ENCODE assay signal across 1 cellular context in the genomic region with DNA sequence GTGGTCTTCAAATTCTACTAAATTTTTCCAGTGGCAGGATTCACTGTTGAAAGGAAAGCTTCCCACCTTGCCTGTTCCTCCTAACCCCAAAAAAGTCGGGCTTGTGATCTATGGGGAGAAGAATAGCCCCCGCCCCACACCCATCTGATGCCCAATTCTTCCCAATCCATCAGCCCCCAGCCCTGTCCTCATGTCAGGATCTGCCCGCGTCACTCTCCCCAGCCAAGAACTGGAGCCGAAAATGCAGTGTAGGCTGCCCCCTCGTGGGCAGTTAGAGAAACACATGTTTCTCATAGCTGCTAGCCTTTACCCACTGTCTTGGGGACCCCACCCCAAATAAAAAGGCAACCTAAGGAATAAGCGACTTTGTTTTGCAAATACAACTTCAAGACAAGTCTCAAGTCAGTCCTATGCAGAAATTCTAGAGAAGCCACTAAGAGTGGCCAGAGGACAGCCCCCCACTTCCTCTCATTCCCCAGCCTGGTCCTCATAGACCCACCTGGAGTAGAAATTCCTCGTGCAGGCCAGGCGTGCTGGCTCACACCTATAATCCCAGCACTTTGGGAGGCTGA.
TF ChIP-seq lines count a peak whose summit lies in the region.

No MANE protein-coding gene starts in this region.

TF ChIP-seq in HEK293, 187 proteins besides CTCF, POLR2A, EP300 and RAD21 (continued from another document):
- TF ChIP-seq, protein P1, sequence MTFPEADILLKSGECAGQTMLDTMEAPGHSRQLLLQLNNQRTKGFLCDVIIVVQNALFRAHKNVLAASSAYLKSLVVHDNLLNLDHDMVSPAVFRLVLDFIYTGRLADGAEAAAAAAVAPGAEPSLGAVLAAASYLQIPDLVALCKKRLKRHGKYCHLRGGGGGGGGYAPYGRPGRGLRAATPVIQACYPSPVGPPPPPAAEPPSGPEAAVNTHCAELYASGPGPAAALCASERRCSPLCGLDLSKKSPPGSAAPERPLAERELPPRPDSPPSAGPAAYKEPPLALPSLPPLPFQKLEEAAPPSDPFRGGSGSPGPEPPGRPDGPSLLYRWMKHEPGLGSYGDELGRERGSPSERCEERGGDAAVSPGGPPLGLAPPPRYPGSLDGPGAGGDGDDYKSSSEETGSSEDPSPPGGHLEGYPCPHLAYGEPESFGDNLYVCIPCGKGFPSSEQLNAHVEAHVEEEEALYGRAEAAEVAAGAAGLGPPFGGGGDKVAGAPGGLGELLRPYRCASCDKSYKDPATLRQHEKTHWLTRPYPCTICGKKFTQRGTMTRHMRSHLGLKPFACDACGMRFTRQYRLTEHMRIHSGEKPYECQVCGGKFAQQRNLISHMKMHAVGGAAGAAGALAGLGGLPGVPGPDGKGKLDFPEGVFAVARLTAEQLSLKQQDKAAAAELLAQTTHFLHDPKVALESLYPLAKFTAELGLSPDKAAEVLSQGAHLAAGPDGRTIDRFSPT (tag by site-specific recombination; IDR thresholded peaks at IDR 0.05): no peak
- TF ChIP-seq ZNF521 (tag by site-specific recombination; IDR thresholded peaks at IDR 0.05) (no peak), ZNF132 (tag by site-specific recombination; IDR thresholded peaks at IDR 0.05; ENCODE audit: borderline replicate concordance) (no peak), KLF9 (tag by site-specific recombination; IDR thresholded peaks at IDR 0.05; ENCODE audit: low read depth) (no peak), ZNF76 (tag by site-specific recombination; IDR thresholded peaks at IDR 0.05; ENCODE audit: borderline replicate concordance, low read depth) (no peak), SP2 (tag by site-specific recombination; IDR thresholded peaks at IDR 0.05) (no peak), ZNF37A (tag by site-specific recombination; IDR thresholded peaks at IDR 0.05) (no peak), ZNF2 (tag by site-specific recombination; IDR thresholded peaks at IDR 0.05) (no peak), KLF8 (tag by site-specific recombination; IDR thresholded peaks at IDR 0.05) (0 out of 2 replicates have a peak, but pooled peaks have one; percentile 54), ZNF23 (tag by site-specific recombination; IDR thresholded peaks at IDR 0.05; ENCODE audit: borderline replicate concordance) (no peak), ZNF776 (tag by site-specific recombination; IDR thresholded peaks at IDR 0.05; ENCODE audit: borderline replicate concordance) (no peak), IKZF3 (tag by site-specific recombination; IDR thresholded peaks at IDR 0.05) (peak; percentile 92), ZFP37 (tag by site-specific recombination; IDR thresholded peaks at IDR 0.05) (no peak), MZF1 (tag by site-specific recombination; IDR thresholded peaks at IDR 0.05; ENCODE audit: borderline replicate concordance) (no peak), ZNF768 (tag by site-specific recombination; IDR thresholded peaks at IDR 0.05) (no peak), ZNF138 (tag by site-specific recombination; IDR thresholded peaks at IDR 0.05; ENCODE audit: borderline replicate concordance) (no peak), ZNF146 (tag by site-specific recombination; IDR thresholded peaks at IDR 0.05) (no peak), OVOL3 (tag by site-specific recombination; IDR thresholded peaks at IDR 0.05) (no peak), REST (tag by site-specific recombination; IDR thresholded peaks at IDR 0.05) (no peak), SETDB1 (IDR thresholded peaks at IDR 0.05; ENCODE audit: insufficient read length, low read length) (no peak), ZNF626 (tag by site-specific recombination; IDR thresholded peaks at IDR 0.05) (no peak), ZNF292 (tag by site-specific recombination; IDR thresholded peaks at IDR 0.05; ENCODE audit: borderline replicate concordance, low read depth) (no peak), ZNF692 (tag by site-specific recombination; IDR thresholded peaks at IDR 0.05) (peak; percentile 43; the same call in 1 of the 2 replicates), ZBTB8A (tag by site-specific recombination; IDR thresholded peaks at IDR 0.05) (peak; percentile 36; the same call in 1 of the 2 replicates), ZNF274 (IDR thresholded peaks at IDR 0.05; ENCODE audit: low read length) (no peak), ZNF274 (tag by site-specific recombination; IDR thresholded peaks at IDR 0.05; ENCODE audit: borderline replicate concordance) (no peak), ZNF518A (tag by site-specific recombination; conservative IDR thresholded peaks at IDR 0.05; ENCODE audit: low read depth) (0 out of 2 replicates have a peak, but pooled peaks have one; percentile 34), ZNF324 (tag by site-specific recombination; IDR thresholded peaks at IDR 0.05) (no peak)
- TF ChIP-seq, protein P2, sequence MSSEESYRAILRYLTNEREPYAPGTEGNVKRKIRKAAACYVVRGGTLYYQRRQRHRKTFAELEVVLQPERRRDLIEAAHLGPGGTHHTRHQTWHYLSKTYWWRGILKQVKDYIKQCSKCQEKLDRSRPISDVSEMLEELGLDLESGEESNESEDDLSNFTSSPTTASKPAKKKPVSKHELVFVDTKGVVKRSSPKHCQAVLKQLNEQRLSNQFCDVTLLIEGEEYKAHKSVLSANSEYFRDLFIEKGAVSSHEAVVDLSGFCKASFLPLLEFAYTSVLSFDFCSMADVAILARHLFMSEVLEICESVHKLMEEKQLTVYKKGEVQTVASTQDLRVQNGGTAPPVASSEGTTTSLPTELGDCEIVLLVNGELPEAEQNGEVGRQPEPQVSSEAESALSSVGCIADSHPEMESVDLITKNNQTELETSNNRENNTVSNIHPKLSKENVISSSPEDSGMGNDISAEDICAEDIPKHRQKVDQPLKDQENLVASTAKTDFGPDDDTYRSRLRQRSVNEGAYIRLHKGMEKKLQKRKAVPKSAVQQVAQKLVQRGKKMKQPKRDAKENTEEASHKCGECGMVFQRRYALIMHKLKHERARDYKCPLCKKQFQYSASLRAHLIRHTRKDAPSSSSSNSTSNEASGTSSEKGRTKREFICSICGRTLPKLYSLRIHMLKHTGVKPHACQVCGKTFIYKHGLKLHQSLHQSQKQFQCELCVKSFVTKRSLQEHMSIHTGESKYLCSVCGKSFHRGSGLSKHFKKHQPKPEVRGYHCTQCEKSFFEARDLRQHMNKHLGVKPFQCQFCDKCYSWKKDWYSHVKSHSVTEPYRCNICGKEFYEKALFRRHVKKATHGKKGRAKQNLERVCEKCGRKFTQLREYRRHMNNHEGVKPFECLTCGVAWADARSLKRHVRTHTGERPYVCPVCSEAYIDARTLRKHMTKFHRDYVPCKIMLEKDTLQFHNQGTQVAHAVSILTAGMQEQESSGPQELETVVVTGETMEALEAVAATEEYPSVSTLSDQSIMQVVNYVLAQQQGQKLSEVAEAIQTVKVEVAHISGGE (tag by site-specific recombination; conservative IDR thresholded peaks at IDR 0.05; ENCODE audit: low read depth): no peak
- TF ChIP-seq, protein P3, sequence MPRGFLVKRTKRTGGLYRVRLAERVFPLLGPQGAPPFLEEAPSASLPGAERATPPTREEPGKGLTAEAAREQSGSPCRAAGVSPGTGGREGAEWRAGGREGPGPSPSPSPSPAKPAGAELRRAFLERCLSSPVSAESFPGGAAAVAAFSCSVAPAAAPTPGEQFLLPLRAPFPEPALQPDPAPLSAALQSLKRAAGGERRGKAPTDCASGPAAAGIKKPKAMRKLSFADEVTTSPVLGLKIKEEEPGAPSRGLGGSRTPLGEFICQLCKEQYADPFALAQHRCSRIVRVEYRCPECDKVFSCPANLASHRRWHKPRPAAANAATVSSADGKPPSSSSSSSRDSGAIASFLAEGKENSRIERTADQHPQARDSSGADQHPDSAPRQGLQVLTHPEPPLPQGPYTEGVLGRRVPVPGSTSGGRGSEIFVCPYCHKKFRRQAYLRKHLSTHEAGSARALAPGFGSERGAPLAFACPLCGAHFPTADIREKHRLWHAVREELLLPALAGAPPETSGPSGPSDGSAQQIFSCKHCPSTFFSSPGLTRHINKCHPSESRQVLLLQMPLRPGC (tag by site-specific recombination; IDR thresholded peaks at IDR 0.05): no peak
- TF ChIP-seq, protein P4, sequence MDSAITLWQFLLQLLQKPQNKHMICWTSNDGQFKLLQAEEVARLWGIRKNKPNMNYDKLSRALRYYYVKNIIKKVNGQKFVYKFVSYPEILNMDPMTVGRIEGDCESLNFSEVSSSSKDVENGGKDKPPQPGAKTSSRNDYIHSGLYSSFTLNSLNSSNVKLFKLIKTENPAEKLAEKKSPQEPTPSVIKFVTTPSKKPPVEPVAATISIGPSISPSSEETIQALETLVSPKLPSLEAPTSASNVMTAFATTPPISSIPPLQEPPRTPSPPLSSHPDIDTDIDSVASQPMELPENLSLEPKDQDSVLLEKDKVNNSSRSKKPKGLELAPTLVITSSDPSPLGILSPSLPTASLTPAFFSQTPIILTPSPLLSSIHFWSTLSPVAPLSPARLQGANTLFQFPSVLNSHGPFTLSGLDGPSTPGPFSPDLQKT (IDR thresholded peaks at IDR 0.05; ENCODE audit: borderline replicate concordance, low read depth, low read length): no peak
